ENCODE assay signal across 29 cellular contexts in genomic region chr20:33765099-33765498, GRCh38.
"Had no signal": no experiment of that assay in that cellular context is flagged by ENCODE, and none has a peak within 500 bp of the region (broad histone marks: within the 10 kb centered on the region; RNA-seq: fewer than 3 reads in every experiment).

No MANE protein-coding gene starts in this region.

- H3K4me1 ChIP-seq: colonic mucosa, esophagus muscularis mucosa, esophagus squamous epithelium, foreskin keratinocyte, gastrocnemius medialis, gastroesophageal sphincter, heart left ventricle, heart right ventricle had no signal

- H3K27ac Mint-ChIP-seq: dendritic cell treated with granulocyte-macrophage colony-stimulating factor and Interleukin-4, amounts not matched to agents 40 ng/mL and 50 ng/mL, for 4 days; effector memory CD8-positive, alpha-beta T cell; endodermal cell had no signal

- FAIRE-seq: colon, endometrium, endothelial cell of umbilical vein, frontal cortex had no signal

- H3K4me1 Mint-ChIP-seq: endodermal cell had no signal

- H3K27me3 ChIP-seq: colonic mucosa, dorsolateral prefrontal cortex, esophagus muscularis mucosa, esophagus squamous epithelium, foreskin keratinocyte, gastrocnemius medialis, gastroesophageal sphincter, heart left ventricle, heart right ventricle had no signal

- H3K4me3 Mint-ChIP-seq: dendritic cell treated with granulocyte-macrophage colony-stimulating factor and Interleukin-4, amounts not matched to agents 40 ng/mL and 50 ng/mL, for 4 days; effector memory CD8-positive, alpha-beta T cell; endodermal cell had no signal

- H3K9me3 ChIP-seq: colonic mucosa, esophagus muscularis mucosa, esophagus squamous epithelium, gastrocnemius medialis, gastroesophageal sphincter, heart left ventricle, heart right ventricle had no signal

- H3K36me3 ChIP-seq: colonic mucosa had no signal

- H3K27ac ChIP-seq: colonic mucosa, coronary artery, dorsolateral prefrontal cortex, epithelial cell of prostate, esophagus muscularis mucosa, esophagus squamous epithelium, foreskin keratinocyte, gastrocnemius medialis, gastroesophageal sphincter, heart left ventricle, heart right ventricle had no signal

- H3K9me3 Mint-ChIP-seq: dendritic cell treated with granulocyte-macrophage colony-stimulating factor and Interleukin-4, amounts not matched to agents 40 ng/mL and 50 ng/mL, for 4 days; effector memory CD8-positive, alpha-beta T cell; endodermal cell had no signal

- H3K4me3 ChIP-seq: colonic mucosa, coronary artery, dorsolateral prefrontal cortex, esophagus muscularis mucosa, esophagus squamous epithelium, gastrocnemius medialis, gastroesophageal sphincter, heart left ventricle, heart right ventricle had no signal

- H3K27me3 Mint-ChIP-seq: dendritic cell treated with granulocyte-macrophage colony-stimulating factor and Interleukin-4, amounts not matched to agents 40 ng/mL and 50 ng/mL, for 4 days; effector memory CD8-positive, alpha-beta T cell had no signal

- ATAC-seq: effector memory CD8-positive, alpha-beta T cell; esophagus mucosa; foreskin keratinocyte; gastrocnemius medialis; gastroesophageal sphincter; heart left ventricle; heart right ventricle had no signal

- DNase-seq: colonic mucosa; cortex of kidney; dermis blood vessel endothelial cell; dorsolateral prefrontal cortex; effector CD4-positive, alpha-beta T cell; effector CD8-positive, alpha-beta T cell; effector memory CD4-positive, alpha-beta T cell; effector memory CD8-positive, alpha-beta T cell; endodermal cell; erythroblast; esophagus squamous epithelium; foreskin fibroblast; foreskin keratinocyte; foreskin melanocyte; gastrocnemius medialis; glutamatergic neuron; head of caudate nucleus; heart left ventricle; heart right ventricle had no signal
